ENCODE assay signal across 11 cellular contexts in genomic region chr1:54290443-54291184, GRCh38.
DNase-seq lines count a peak whose midpoint lies in the region; ATAC-seq and TF ChIP-seq lines count a peak whose summit lies in the region.
"Had no signal": no experiment of that assay in that cellular context is flagged by ENCODE, and none has a peak within 500 bp of the region (broad histone marks: within the 10 kb centered on the region; RNA-seq: fewer than 3 reads in every experiment).

No MANE protein-coding gene starts in this region.

- WGBS in upper lobe of left lung, 2 donors: 44 to 55% methylated on average over 12 of the region's 12 CpGs

- TF ChIP-seq EP300 in upper lobe of left lung (IDR thresholded peaks at IDR 0.05): no peak

- H3K4me3 ChIP-seq in dorsolateral prefrontal cortex: no peak overlapping the region
- H3K4me3 ChIP-seq in mucosa of descending colon: no peak overlapping the region
- H3K4me3 ChIP-seq in upper lobe of left lung: no peak overlapping the region
- H3K4me3 ChIP-seq in effector memory CD4-positive, alpha-beta T cell (ENCODE audit: insufficient read depth, low read depth, low read length, poor library complexity, severe bottlenecking): no peak overlapping the region
- H3K4me3 ChIP-seq: BLaER1 treated with 17β-estradiol and CSF1 and Interleukin-3, amounts not matched to agents 10 nM and 100 nM had no signal

- no peak overlapping the region for H3K4me3 Mint-ChIP-seq in activated naive CD4-positive, alpha-beta T cell treated with anti-CD3 and anti-CD28 coated beads, Interleukin-2, amount 10 ng/mL, durations not matched to agents 7 days and 5 days

- H3K4me1 Mint-ChIP-seq in activated naive CD4-positive, alpha-beta T cell treated with anti-CD3 and anti-CD28 coated beads, Interleukin-2, amount 10 ng/mL, durations not matched to agents 7 days and 5 days: peaks cover 78% of the 10 kb centered on the region

- no peaks in the 10 kb centered on the region for H3K9me3 ChIP-seq in mucosa of descending colon
- no peaks in the 10 kb centered on the region for H3K9me3 ChIP-seq in upper lobe of left lung
- H3K9me3 ChIP-seq in effector memory CD4-positive, alpha-beta T cell (ENCODE audit: control insufficient read depth, low read length): no peaks in the 10 kb centered on the region
- H3K9me3 ChIP-seq: BLaER1 treated with 17β-estradiol and CSF1 and Interleukin-3, amounts not matched to agents 10 nM and 100 nM had no signal

- H3K4me1 ChIP-seq in mucosa of descending colon (ENCODE audit: low read depth) (peaks cover 38% of the 10 kb centered on the region), upper lobe of left lung (peaks cover 40 to 57% (median 45%) of the 10 kb centered on the region in 4 donors)
- H3K4me1 ChIP-seq in effector memory CD4-positive, alpha-beta T cell (ENCODE audit: control insufficient read depth, insufficient read depth, low read length, poor library complexity, severe bottlenecking): peaks cover 47% of the 10 kb centered on the region

- peaks cover 13% of the 10 kb centered on the region for H3K36me3 Mint-ChIP-seq in activated naive CD4-positive, alpha-beta T cell treated with anti-CD3 and anti-CD28 coated beads, Interleukin-2, amount 10 ng/mL, durations not matched to agents 7 days and 5 days

- H3K36me3 ChIP-seq in mucosa of descending colon (ENCODE audit: low read depth) (no peaks in the 10 kb centered on the region), upper lobe of left lung (no peaks in the 10 kb centered on the region)
- H3K36me3 ChIP-seq in effector memory CD4-positive, alpha-beta T cell (ENCODE audit: control insufficient read depth, insufficient read depth, low read length): no peaks in the 10 kb centered on the region
- H3K36me3 ChIP-seq: BLaER1 treated with 17β-estradiol and CSF1 and Interleukin-3, amounts not matched to agents 10 nM and 100 nM had no signal

- H3K9me3 Mint-ChIP-seq in activated naive CD4-positive, alpha-beta T cell treated with anti-CD3 and anti-CD28 coated beads, Interleukin-2, amount 10 ng/mL, durations not matched to agents 7 days and 5 days: no peaks in the 10 kb centered on the region

- TF ChIP-seq CTCF in dorsolateral prefrontal cortex (IDR thresholded peaks at IDR 0.05 in 54 of 56, conservative IDR thresholded peaks at IDR 0.05 in 2 of 56; ENCODE audit: low read depth in 1 of 56, partially characterized antibody in 56 of 56) (no peak), mucosa of descending colon (IDR thresholded peaks at IDR 0.05) (no peak), upper lobe of left lung (IDR thresholded peaks at IDR 0.05) (no peak)

- peak overlapping the region; percentile 56 for H3K27ac Mint-ChIP-seq in activated naive CD4-positive, alpha-beta T cell treated with anti-CD3 and anti-CD28 coated beads, Interleukin-2, amount 10 ng/mL, durations not matched to agents 7 days and 5 days

- TF ChIP-seq POLR2A in upper lobe of left lung (IDR thresholded peaks at IDR 0.05): no peak

- ATAC-seq in mucosa of descending colon: peak; percentile 42
- ATAC-seq in upper lobe of left lung (ENCODE audit: low FRiP score in 2 of 2): no peak
- ATAC-seq: SK-N-SH treated with all-trans-retinoic acid at 6 μM for 48 hours had no signal

- CTCF ChIA-PET in activated naive CD4-positive, alpha-beta T cell treated with anti-CD3 and anti-CD28 coated beads, Interleukin-2, amount 10 ng/mL, durations not matched to agents 7 days and 5 days (lab: Charles Lee): interaction anchor here (0.8 to 1.5 kb wide), 4 partner anchors 11 to 109 kb away, joined by 3 to 5 read pairs (median 4); no protein-coding TSS in a partner anchor

- intact Hi-C loops in dorsolateral prefrontal cortex (cut with DNase I): no loop called here
- intact Hi-C loops in mucosa of descending colon (cut with DNase I, micrococcal nuclease): no loop called here

- peak; percentile 57 for DNase-seq in activated naive CD4-positive, alpha-beta T cell treated with anti-CD3 and anti-CD28 coated beads, Interleukin-2, amount 10 ng/mL, durations not matched to agents 7 days and 5 days
- no peak for DNase-seq in activated naive CD4-positive, alpha-beta T cell treated with anti-CD3 and anti-CD28 coated beads, Interleukin-2, amount 50 U/mL, for 16 hours
- peak in 5 of 10 donors; percentile 50 to 75 (median 72) for DNase-seq in dorsolateral prefrontal cortex
- DNase-seq in mucosa of descending colon: peak in 2 of 3 donors; percentile 45 to 56
- no peak for DNase-seq in upper lobe of left lung
- no peak for DNase-seq in mucosa of gallbladder (ENCODE audit: low spot score)
- no peak for DNase-seq in effector memory CD4-positive, alpha-beta T cell
- DNase-seq in 8988T: no peak
- DNase-seq: NCI-H1048 had no signal

- H3K27me3 ChIP-seq in dorsolateral prefrontal cortex (no peaks in the 10 kb centered on the region), upper lobe of left lung (no peaks in the 10 kb centered on the region)
- no peaks in the 10 kb centered on the region for H3K27me3 ChIP-seq in effector memory CD4-positive, alpha-beta T cell (replicated peaks; ENCODE audit: control insufficient read depth, insufficient read depth, low read length, poor library complexity, severe bottlenecking)
- H3K27me3 ChIP-seq: BLaER1 treated with 17β-estradiol and CSF1 and Interleukin-3, amounts not matched to agents 10 nM and 100 nM had no signal

- peak overlapping the region in 57 of 59 donors; percentile 6 to 94 (median 74) for H3K27ac ChIP-seq in dorsolateral prefrontal cortex
- H3K27ac ChIP-seq in upper lobe of left lung: peak overlapping the region; percentile 7 to 61 (median 26)
- no peak overlapping the region for H3K27ac ChIP-seq in effector memory CD4-positive, alpha-beta T cell (ENCODE audit: insufficient read depth, low read length, poor library complexity, severe bottlenecking)

- no peaks in the 10 kb centered on the region for H3K27me3 Mint-ChIP-seq in activated naive CD4-positive, alpha-beta T cell treated with anti-CD3 and anti-CD28 coated beads, Interleukin-2, amount 10 ng/mL, durations not matched to agents 7 days and 5 days

Comparison
In these comparisons a context has a peak if more than half of its experiments do, and no peak if none do; other contexts are left out.
1. DNase-seq: peak in activated naive CD4-positive, alpha-beta T cell treated with anti-CD3 and anti-CD28 coated beads, Interleukin-2, amount 10 ng/mL, durations not matched to agents 7 days and 5 days (single experiment) and mucosa of descending colon (2 of 3); none in activated naive CD4-positive, alpha-beta T cell treated with anti-CD3 and anti-CD28 coated beads, Interleukin-2, amount 50 U/mL, for 16 hours (single experiment), upper lobe of left lung (0 of 2), mucosa of gallbladder (single experiment), effector memory CD4-positive, alpha-beta T cell (0 of 3) and 8988T (single experiment).